ENCODE assay signal across 27 cellular contexts in the genomic region with DNA sequence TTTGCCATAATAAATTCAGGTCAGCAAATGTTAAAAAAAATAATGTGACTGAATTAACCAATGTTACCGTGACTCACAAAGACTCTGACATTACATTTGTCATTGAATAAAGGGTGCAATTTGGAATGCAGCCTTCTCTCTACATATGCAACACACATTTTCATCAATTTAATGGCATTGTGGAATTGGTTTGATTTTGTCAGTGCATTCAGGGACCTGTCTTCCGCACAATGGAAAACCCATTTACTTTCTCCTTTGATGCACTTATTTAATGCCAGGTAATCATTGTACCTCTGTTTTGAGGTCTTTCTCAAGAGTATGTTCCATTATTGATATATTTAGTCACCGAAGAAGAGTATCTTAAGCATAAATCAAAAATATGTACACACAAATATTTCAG.
"Had no signal": no experiment of that assay in that cellular context is flagged by ENCODE, and none has a peak within 500 bp of the region (broad histone marks: within the 10 kb centered on the region; RNA-seq: fewer than 3 reads in every experiment).

No MANE protein-coding gene starts in this region.

- DNase-seq: colonic mucosa; cortex of kidney; dermis blood vessel endothelial cell; dorsolateral prefrontal cortex; effector CD4-positive, alpha-beta T cell; effector CD8-positive, alpha-beta T cell; effector memory CD4-positive, alpha-beta T cell; effector memory CD8-positive, alpha-beta T cell; erythroblast; esophagus squamous epithelium; foreskin fibroblast; foreskin keratinocyte; foreskin melanocyte; gastrocnemius medialis; glutamatergic neuron; head of caudate nucleus; heart left ventricle; heart right ventricle had no signal

- H3K9me3 ChIP-seq: colonic mucosa, esophagus muscularis mucosa, esophagus squamous epithelium, gastrocnemius medialis, gastroesophageal sphincter, heart left ventricle, heart right ventricle had no signal

- ATAC-seq: effector memory CD8-positive, alpha-beta T cell; esophagus mucosa; foreskin keratinocyte; gastrocnemius medialis; gastroesophageal sphincter; heart left ventricle; heart right ventricle had no signal

- H3K4me3 ChIP-seq: colonic mucosa, coronary artery, dorsolateral prefrontal cortex, esophagus muscularis mucosa, esophagus squamous epithelium, gastrocnemius medialis, gastroesophageal sphincter, heart left ventricle, heart right ventricle had no signal

- H3K4me1 ChIP-seq: colonic mucosa, esophagus muscularis mucosa, esophagus squamous epithelium, foreskin keratinocyte, gastrocnemius medialis, gastroesophageal sphincter, heart left ventricle, heart right ventricle had no signal

- FAIRE-seq: colon, endometrium, endothelial cell of umbilical vein had no signal

- H3K27me3 Mint-ChIP-seq: dendritic cell treated with granulocyte-macrophage colony-stimulating factor and Interleukin-4, amounts not matched to agents 40 ng/mL and 50 ng/mL, for 4 days; effector memory CD8-positive, alpha-beta T cell had no signal

- H3K27ac Mint-ChIP-seq: dendritic cell treated with granulocyte-macrophage colony-stimulating factor and Interleukin-4, amounts not matched to agents 40 ng/mL and 50 ng/mL, for 4 days; effector memory CD8-positive, alpha-beta T cell had no signal

- H3K9me3 Mint-ChIP-seq: dendritic cell treated with granulocyte-macrophage colony-stimulating factor and Interleukin-4, amounts not matched to agents 40 ng/mL and 50 ng/mL, for 4 days had no signal

- H3K27me3 ChIP-seq: colonic mucosa, dorsolateral prefrontal cortex, esophagus muscularis mucosa, esophagus squamous epithelium, foreskin keratinocyte, gastrocnemius medialis, gastroesophageal sphincter, heart left ventricle, heart right ventricle had no signal

- H3K4me3 Mint-ChIP-seq: dendritic cell treated with granulocyte-macrophage colony-stimulating factor and Interleukin-4, amounts not matched to agents 40 ng/mL and 50 ng/mL, for 4 days; effector memory CD8-positive, alpha-beta T cell had no signal

- H3K27ac ChIP-seq: colonic mucosa, coronary artery, dorsolateral prefrontal cortex, epithelial cell of prostate, esophagus muscularis mucosa, esophagus squamous epithelium, foreskin keratinocyte, gastrocnemius medialis, gastroesophageal sphincter, heart left ventricle, heart right ventricle had no signal

- H3K36me3 ChIP-seq: colonic mucosa, esophagus muscularis mucosa, esophagus squamous epithelium, gastrocnemius medialis, gastroesophageal sphincter, heart left ventricle, heart right ventricle had no signal
